1 cellular context compared by ENCODE assay signal in the genomic region with DNA sequence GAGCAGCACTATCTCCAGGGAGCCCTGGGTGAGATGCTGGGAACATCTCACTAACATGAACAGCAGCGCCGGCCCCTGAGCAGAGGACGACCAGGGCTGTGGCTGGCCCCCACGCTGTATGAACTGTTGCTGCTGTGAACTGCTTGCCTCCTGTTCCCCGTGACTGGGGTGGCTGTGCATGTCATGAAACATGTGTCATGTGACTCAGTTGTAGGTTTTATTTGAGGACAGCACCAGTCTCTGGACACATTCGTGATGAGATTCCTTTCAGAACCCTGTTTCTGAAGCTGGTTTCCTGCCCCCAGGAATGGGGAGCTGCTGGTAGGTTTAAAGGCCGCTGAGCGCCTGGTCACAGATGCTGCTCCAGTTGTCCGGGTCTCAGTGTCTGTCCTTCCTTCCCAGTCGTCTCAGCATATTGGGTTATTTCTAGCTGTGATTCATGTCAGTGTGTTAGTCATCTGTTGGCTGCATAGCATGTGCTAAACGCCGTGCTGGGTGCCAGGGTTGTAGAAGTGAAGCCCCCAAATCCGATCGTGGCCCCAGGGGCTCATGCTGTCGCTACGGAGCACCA.
TF ChIP-seq lines count a peak whose summit lies in the region.

No MANE protein-coding gene starts in this region.

TF ChIP-seq in H1, 55 proteins besides CTCF, POLR2A, EP300 and RAD21 (continued from another document):
- no peak for TF ChIP-seq CTBP2 (IDR thresholded peaks at IDR 0.05; ENCODE audit: borderline replicate concordance, insufficient read depth, insufficient read length, low read length)
- no peak for TF ChIP-seq CHD1 (IDR thresholded peaks at IDR 0.05; ENCODE audit: low read depth, low read length)
- TF ChIP-seq KDM4A (IDR thresholded peaks at IDR 0.05; ENCODE audit: low read depth, low read length, severe bottlenecking): no peak
- TF ChIP-seq HDAC2 (IDR thresholded peaks at IDR 0.05; ENCODE audit: borderline replicate concordance in 1 of 2, low read depth in 2 of 2, low read length in 2 of 2): no peak
- no peak for TF ChIP-seq RBBP5 (IDR thresholded peaks at IDR 0.05; ENCODE audit: borderline replicate concordance, low read depth, low read length)
- TF ChIP-seq, protein P1, sequence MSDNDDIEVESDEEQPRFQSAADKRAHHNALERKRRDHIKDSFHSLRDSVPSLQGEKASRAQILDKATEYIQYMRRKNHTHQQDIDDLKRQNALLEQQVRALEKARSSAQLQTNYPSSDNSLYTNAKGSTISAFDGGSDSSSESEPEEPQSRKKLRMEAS (IDR thresholded peaks at IDR 0.05): no peak
- TF ChIP-seq EZH2 (IDR thresholded peaks at IDR 0.05; ENCODE audit: low read depth, low read length, severe bottlenecking): no peak
- TF ChIP-seq, protein P2, sequence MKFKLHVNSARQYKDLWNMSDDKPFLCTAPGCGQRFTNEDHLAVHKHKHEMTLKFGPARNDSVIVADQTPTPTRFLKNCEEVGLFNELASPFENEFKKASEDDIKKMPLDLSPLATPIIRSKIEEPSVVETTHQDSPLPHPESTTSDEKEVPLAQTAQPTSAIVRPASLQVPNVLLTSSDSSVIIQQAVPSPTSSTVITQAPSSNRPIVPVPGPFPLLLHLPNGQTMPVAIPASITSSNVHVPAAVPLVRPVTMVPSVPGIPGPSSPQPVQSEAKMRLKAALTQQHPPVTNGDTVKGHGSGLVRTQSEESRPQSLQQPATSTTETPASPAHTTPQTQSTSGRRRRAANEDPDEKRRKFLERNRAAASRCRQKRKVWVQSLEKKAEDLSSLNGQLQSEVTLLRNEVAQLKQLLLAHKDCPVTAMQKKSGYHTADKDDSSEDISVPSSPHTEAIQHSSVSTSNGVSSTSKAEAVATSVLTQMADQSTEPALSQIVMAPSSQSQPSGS (IDR thresholded peaks at IDR 0.05; ENCODE audit: low read length): no peak
